Comparison of ENCODE assay signal across 16 cellular contexts in genomic region chr12:34275129-34275528, GRCh38.
DNase-seq lines count a peak whose midpoint lies in the region; ATAC-seq lines count a peak whose summit lies in the region.
"Had no signal": no experiment of that assay in that cellular context is flagged by ENCODE, and none has a peak within 500 bp of the region (broad histone marks: within the 10 kb centered on the region; RNA-seq: fewer than 3 reads in every experiment).

No MANE protein-coding gene starts in this region.

- no peaks in the 10 kb centered on the region for H3K36me3 Mint-ChIP-seq in activated CD4-positive, alpha-beta T cell treated with anti-CD3 and anti-CD28 coated beads for 36 hours (ENCODE audit: low read depth)

- POLR2A ChIA-PET in activated CD4-positive, alpha-beta T cell treated with anti-CD3 and anti-CD28 coated beads for 36 hours (lab: Charles Lee) = no interaction called here

- 88 to 89% methylated on average over 9 of the region's 9 CpGs for WGBS in aorta, 2 donors

- H3K9ac ChIP-seq in HUES6 (ENCODE audit: low read length) = no peak overlapping the region

- ATAC-seq in left lobe of liver = no peak
- peak; percentile 56 for ATAC-seq in aorta (ENCODE audit: low FRiP score)
- no peak for ATAC-seq in activated CD4-positive, alpha-beta T cell treated with anti-CD3 and anti-CD28 coated beads for 36 hours
- no peak for ATAC-seq in HG03159 (IDR thresholded peaks at IDR 0.05; ENCODE audit: unreplicated experiment)
- ATAC-seq: GM23338 had no signal

- intact Hi-C loops in aorta (cut with DNase I) = no loop called here
- intact Hi-C loops in activated CD4-positive, alpha-beta T cell treated with anti-CD3 and anti-CD28 coated beads for 36 hours (cut with DNase I, micrococcal nuclease) = no loop called here

- 0 out of 2 replicates have a peak overlapping the region, but pooled peaks have one; percentile 13 for H3K4me3 ChIP-seq in HUES6 (ENCODE audit: low read depth, low read length)
- no peak overlapping the region for H3K4me3 ChIP-seq in aorta (ENCODE audit: low read length in 2 of 2)
- H3K4me3 ChIP-seq: GM23338, HAP-1 had no signal

- H3K27ac ChIP-seq in HUES6 (ENCODE audit: low read depth, low read length) (no peak overlapping the region), aorta (ENCODE audit: low read depth in 1 of 2, low read length in 2 of 2) (no peak overlapping the region)
- H3K27ac ChIP-seq: HL-60 had no signal

- H3K36me3 ChIP-seq in HUES6 (ENCODE audit: control insufficient read depth, insufficient read depth, low read length) (peaks cover 26% of the 10 kb centered on the region; the same call in 1 of the 2 replicates), aorta (ENCODE audit: control insufficient read depth in 1 of 2, insufficient read depth in 2 of 2, low read length in 1 of 2) (no peaks in the 10 kb centered on the region)
- H3K36me3 ChIP-seq: HAP-1 had no signal

- CTCF ChIA-PET in activated CD4-positive, alpha-beta T cell treated with anti-CD3 and anti-CD28 coated beads for 36 hours (lab: Charles Lee) = no interaction called here

- H3K27me3 ChIP-seq in HUES6 (ENCODE audit: control insufficient read depth, insufficient read depth, low read length) (no peaks in the 10 kb centered on the region), aorta (ENCODE audit: control insufficient read depth in 1 of 2, insufficient read depth in 2 of 2, low read length in 1 of 2) (no peaks in the 10 kb centered on the region)

- H3K27ac Mint-ChIP-seq in activated CD4-positive, alpha-beta T cell treated with anti-CD3 and anti-CD28 coated beads for 36 hours = no peak overlapping the region
- H3K27ac Mint-ChIP-seq: B cell; CD4-positive, alpha-beta T cell; GM23338 had no signal

- no peaks in the 10 kb centered on the region for H3K9me3 Mint-ChIP-seq in activated CD4-positive, alpha-beta T cell treated with anti-CD3 and anti-CD28 coated beads for 36 hours (ENCODE audit: low read depth)
- H3K9me3 Mint-ChIP-seq: GM23338 had no signal

- no peaks in the 10 kb centered on the region for H3K4me1 Mint-ChIP-seq in activated CD4-positive, alpha-beta T cell treated with anti-CD3 and anti-CD28 coated beads for 36 hours
- H3K4me1 Mint-ChIP-seq: B cell, GM23338 had no signal

- H3K27me3 Mint-ChIP-seq in activated CD4-positive, alpha-beta T cell treated with anti-CD3 and anti-CD28 coated beads for 36 hours = no peaks in the 10 kb centered on the region
- H3K27me3 Mint-ChIP-seq: B cell; CD4-positive, alpha-beta T cell had no signal

- no peaks in the 10 kb centered on the region for H3K4me1 ChIP-seq in HUES6 (ENCODE audit: control insufficient read depth, insufficient read depth, low read length)
- no peaks in the 10 kb centered on the region for H3K4me1 ChIP-seq in aorta (ENCODE audit: control insufficient read depth in 1 of 2, insufficient read depth in 2 of 2, low read length in 2 of 2)
- H3K4me1 ChIP-seq: HAP-1 had no signal

- peak; percentile 2 for DNase-seq in GM03348 (ENCODE audit: low spot score)
- peak; percentile 15 for DNase-seq in left lobe of liver (ENCODE audit: low spot score)
- no peak for DNase-seq in aorta
- no peak for DNase-seq in activated CD4-positive, alpha-beta T cell treated with anti-CD3 and anti-CD28 coated beads for 36 hours
- no peak for DNase-seq in T1000 (lab: John Stamatoyannopoulos, UW)
- DNase-seq: C1 segment of cervical spinal cord; Calu3; CD4-positive, alpha-beta T cell; DMS79; IMR-90 had no signal

- peaks cover 93% of the 10 kb centered on the region for H3K9me3 ChIP-seq in HUES6 (ENCODE audit: control insufficient read depth, insufficient read depth, low read depth, low read length)
- peaks cover 1% of the 10 kb centered on the region for H3K9me3 ChIP-seq in aorta (ENCODE audit: control insufficient read depth, low read length)
- H3K9me3 ChIP-seq: HAP-1 had no signal

- no peak overlapping the region for H3K4me3 Mint-ChIP-seq in activated CD4-positive, alpha-beta T cell treated with anti-CD3 and anti-CD28 coated beads for 36 hours
- H3K4me3 Mint-ChIP-seq: B cell; CD4-positive, alpha-beta T cell; GM23338 had no signal

Comparison
In these comparisons a context has a peak if more than half of its experiments do, and no peak if none do; other contexts are left out.
1. DNase-seq: peak in GM03348 (single experiment) and left lobe of liver (single experiment); none in aorta (0 of 2), activated CD4-positive, alpha-beta T cell treated with anti-CD3 and anti-CD28 coated beads for 36 hours (single experiment) and T1000 (single experiment).